Comparison of ENCODE assay signal across 8 cellular contexts in genomic region chr3:14651440-14652251, GRCh38. TPM values are rescaled to one million over a fixed set of nuclear protein-coding genes. Genes with fewer than 3 reads are reported as not detected.
DNase-seq lines count a peak whose midpoint lies in the region; ATAC-seq and TF ChIP-seq lines count a peak whose summit lies in the region.

CCDC174 (plus strand) TSS chr3:14651762; CDS start chr3:14651837, 75 bp downstream.

- peak; percentile 93 for DNase-seq in GM13976 (ENCODE audit: low spot score)
- peak; percentile 92 for DNase-seq in NCI-H146 treated with DMSO at 0.1 percent for 48 hours (lab: John Stamatoyannopoulos, UW; ENCODE audit: unreplicated experiment)
- DNase-seq in amniotic epithelial cell (ENCODE audit: low read depth) = peak; percentile 99
- DNase-seq in left cardiac atrium = peak; percentile 93
- DNase-seq in posterior vena cava (ENCODE audit: low spot score) = peak; percentile 98
- peak; percentile 94 for DNase-seq in upper lobe of right lung

- peak; percentile 99 for ATAC-seq in HG02870 (IDR thresholded peaks at IDR 0.05; ENCODE audit: unreplicated experiment)
- ATAC-seq in left cardiac atrium = peak; percentile 98 to 99
- peak; percentile 99 for ATAC-seq in upper lobe of right lung

- H3K27ac ChIP-seq in upper lobe of right lung = peak within 1 kb of the TSS; percentile 96

- no peaks in the 10 kb centered on the region for H3K9me3 ChIP-seq in upper lobe of right lung

- H3K27me3 ChIP-seq in upper lobe of right lung = no peaks in the 10 kb centered on the region

- H3K4me1 ChIP-seq in upper lobe of right lung = peaks cover 21% of the 10 kb centered on the region

- peak within 1 kb of the TSS; percentile 86 for H3K4me3 ChIP-seq in upper lobe of right lung

- intact Hi-C loops in T-helper 1 cell treated with Interleukin-12 subunit alpha and Interleukin-12 subunit beta and Interleukin-4 antibody, amounts not matched to agents 30 ng/mL and 1 ng/mL, for 36 hours (cut with micrococcal nuclease) = loop anchor here (1.0 to 10.0 kb wide), 18 partner anchors 53 to 1987 kb away; partner anchors contain the start of genes DPH3, EAF1, LSM3 and METTL6
- intact Hi-C loops in left cardiac atrium (cut with DNase I) (loop anchor here in 1 of 2 donors (10.0 kb wide), 1 partner anchor 443 kb away; the partner anchor contains the start of gene RBSN), posterior vena cava (cut with DNase I) (no loop called here), upper lobe of right lung (cut with DNase I) (no loop called here)

- H3K36me3 ChIP-seq in upper lobe of right lung = peaks cover 24% of the 10 kb centered on the region

- TF ChIP-seq CTCF in GM13976 (IDR thresholded peaks at IDR 0.05; ENCODE audit: borderline replicate concordance, control extremely low read depth, extremely low read depth, insufficient read depth, missing control alignments) (no peak), upper lobe of right lung (IDR thresholded peaks at IDR 0.05) (no peak)

- in situ Hi-C loops in GM13976 (cut with MboI; ENCODE audit: low sequenced_read_pairs, unreplicated experiment) = loop anchor here (25.0 kb wide), 1 partner anchor 261 kb away; no protein-coding TSS in a partner anchor

RNA-seq across cellular contexts. Expression of gene CCDC174, which starts in this region (rescaled TPM):
- 22.3 and 24.1 TPM in 2 replicates for total RNA-seq in T-helper 1 cell treated with Interleukin-12 subunit alpha and Interleukin-12 subunit beta and Interleukin-4 antibody, amounts not matched to agents 30 ng/mL and 1 ng/mL, for 36 hours
- total RNA-seq in left cardiac atrium = 10 to 100 TPM; 12.0 to 13.0 TPM
- total RNA-seq in posterior vena cava = 10 to 100 TPM; 15.6 to 19.0 TPM
- 22.1 TPM for total RNA-seq in upper lobe of right lung

Comparison
In these comparisons a context has a peak if more than half of its experiments do, and no peak if none do; other contexts are left out.
1. Peak in every context shown above with its lines: DNase-seq, ATAC-seq, H3K4me3 ChIP-seq and H3K27ac ChIP-seq.